ENCODE assay signal across 24 cellular contexts in genomic region chr7:46916581-46916980, GRCh38.
"Had no signal": no experiment of that assay in that cellular context is flagged by ENCODE, and none has a peak within 500 bp of the region (broad histone marks: within the 10 kb centered on the region; RNA-seq: fewer than 3 reads in every experiment).

No MANE protein-coding gene starts in this region.

- H3K4me1 ChIP-seq: breast epithelium, Peyer's patch, SJSA1 had no signal

- H3K27ac Mint-ChIP-seq: activated CD8-positive, alpha-beta T cell treated with anti-CD3 and anti-CD28 coated beads for 36 hours; activated T-cell treated with anti-CD3 and anti-CD28 coated beads, Interleukin-2, amount 50 U/mL, for 72 hours; T-helper 2 cell treated with Interferon-gamma antibody and Interleukin-4, amounts not matched to agents 5 μg/mL and 100 μg/mL, for 36 hours had no signal

- H3K4me3 ChIP-seq: breast epithelium, K562, Peyer's patch, SJSA1 had no signal

- H3K4me3 Mint-ChIP-seq: activated CD8-positive, alpha-beta T cell treated with anti-CD3 and anti-CD28 coated beads for 36 hours; activated T-cell treated with anti-CD3 and anti-CD28 coated beads, Interleukin-2, amount 50 U/mL, for 72 hours; T-helper 2 cell treated with Interferon-gamma antibody and Interleukin-4, amounts not matched to agents 5 μg/mL and 100 μg/mL, for 36 hours had no signal

- H3K27me3 Mint-ChIP-seq: activated CD8-positive, alpha-beta T cell treated with anti-CD3 and anti-CD28 coated beads for 36 hours had no signal

- H3K36me3 ChIP-seq: breast epithelium, Peyer's patch, SJSA1 had no signal

- ATAC-seq: activated CD4-positive, CD25-positive, alpha-beta regulatory T cell treated with anti-CD3 and anti-CD28 coated beads, Interleukin-2, amount 50 U/mL, for 24 hours; activated CD8-positive, alpha-beta T cell treated with anti-CD3 and anti-CD28 coated beads for 36 hours; activated T-cell treated with anti-CD3 and anti-CD28 coated beads, Interleukin-2, amount 50 U/mL, for 72 hours; K562; SK-N-SH treated with all-trans-retinoic acid at 6 μM for 48 hours had no signal

- DNase-seq: activated CD4-positive, alpha-beta T cell treated with anti-CD3 and anti-CD28 coated beads for 4 hours; activated CD8-positive, alpha-beta memory T cell treated with anti-CD3 and anti-CD28 coated beads, Interleukin-2, amount 50 U/mL, for 4 hours; activated CD8-positive, alpha-beta T cell treated with anti-CD3 and anti-CD28 coated beads for 36 hours; activated naive CD4-positive, alpha-beta T cell treated with anti-CD3 and anti-CD28 coated beads, Interleukin-2, amount 50 U/mL, for 16 hours; activated T-cell treated with anti-CD3 and anti-CD28 coated beads, Interleukin-2, amount 50 U/mL, for 72 hours; caudate nucleus; Karpas-422; MM.1S; NCI-H1105; NCI-H1436; NCI-H1694 treated with DMSO at 0.1 percent for 48 hours; NCI-H2029 treated with DMSO at 0.1 percent for 48 hours; NCI-H345; NCI-H510A treated with DMSO at 0.1 percent for 48 hours; NCI-H69; Peyer's patch; SHP77; SW 1271 had no signal

- H3K9me3 ChIP-seq: Peyer's patch, SJSA1 had no signal

- H3K27ac ChIP-seq: breast epithelium, Peyer's patch, SJSA1 had no signal

- H3K27me3 ChIP-seq: breast epithelium, Peyer's patch, SJSA1 had no signal
